Comparison of ENCODE assay signal across 14 cellular contexts in the genomic region with DNA sequence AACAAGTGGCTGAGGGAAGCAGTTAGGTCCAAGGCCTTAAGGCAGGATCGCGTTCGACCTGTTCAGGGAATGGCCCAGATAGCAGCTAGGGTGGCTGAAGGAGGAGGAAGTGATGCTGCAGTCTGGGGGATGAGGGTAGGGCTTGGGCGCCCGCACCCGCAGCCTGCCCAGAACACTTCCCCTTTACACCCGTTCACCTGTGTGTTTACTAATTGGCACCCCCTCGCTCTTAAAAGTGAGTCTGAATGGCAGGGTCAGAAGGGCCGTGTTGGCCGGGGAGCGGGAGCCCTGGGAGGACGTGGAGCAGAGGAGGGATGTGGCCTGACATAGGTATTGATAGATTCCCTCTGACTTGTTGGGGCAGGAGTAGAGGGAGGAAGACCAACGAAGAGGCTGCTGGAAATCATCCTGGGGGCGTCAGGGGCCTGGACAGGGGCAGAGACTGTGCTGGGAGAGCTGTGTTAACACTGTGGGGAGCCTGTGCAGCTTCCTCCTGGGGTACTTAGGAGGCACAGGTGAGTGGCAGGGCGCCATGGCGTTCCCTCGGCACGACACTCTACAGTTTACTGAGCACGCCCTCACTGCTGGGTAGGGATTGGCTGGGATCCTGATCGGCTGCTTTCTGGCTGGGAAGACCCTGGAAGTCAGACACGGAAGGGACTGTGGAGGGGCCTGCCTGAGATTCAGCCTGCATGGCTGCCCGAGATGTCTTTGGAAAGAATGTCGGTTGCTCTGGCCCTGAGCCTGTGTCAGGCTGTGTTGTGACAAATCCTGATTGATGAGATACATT. TPM values are rescaled to one million over a fixed set of nuclear protein-coding genes. Genes with fewer than 3 reads are reported as not detected.
A peak's percentile ranks its signal among the peaks of the same experiment; 100 is the strongest.
DNase-seq lines count a peak whose midpoint lies in the region; ATAC-seq and TF ChIP-seq lines count a peak whose summit lies in the region.
"Had no signal": no experiment of that assay in that cellular context is flagged by ENCODE, and none has a peak within 500 bp of the region (broad histone marks: within the 10 kb centered on the region; RNA-seq: fewer than 3 reads in every experiment).

No MANE protein-coding gene starts in this region.

- peaks cover 27% of the 10 kb centered on the region for H3K4me1 ChIP-seq in right cardiac atrium (ENCODE audit: control insufficient read depth, insufficient read depth, low read length)

- H3K27me3 ChIP-seq in WERI-Rb-1 (ENCODE audit: insufficient read depth, low read depth, severe bottlenecking) (no peaks in the 10 kb centered on the region), right cardiac atrium (ENCODE audit: control insufficient read depth, insufficient read depth) (no peaks in the 10 kb centered on the region)
- H3K27me3 ChIP-seq: SJCRH30 had no signal

- H3K36me3 Mint-ChIP-seq in stimulated activated naive B cell treated with anti-CD40 and anti-IgM and Interleukin-4, amounts not matched to agents 10 μg/mL and 1 μg/mL and 100 μg/mL, for 72 hours, result peaks cover 50 to 66% of the 10 kb centered on the region in 2 donors

- H3K27ac ChIP-seq in WERI-Rb-1 (peak overlapping the region; percentile 46), right cardiac atrium (ENCODE audit: low read length) (peak overlapping the region; percentile 71)

- H3K9me3 ChIP-seq in WERI-Rb-1 (ENCODE audit: severe bottlenecking) (no peaks in the 10 kb centered on the region), right cardiac atrium (ENCODE audit: control insufficient read depth, low read length) (no peaks in the 10 kb centered on the region)
- H3K9me3 ChIP-seq: SJCRH30 had no signal

- H3K27me3 Mint-ChIP-seq in stimulated activated naive B cell treated with anti-CD40 and anti-IgM and Interleukin-4, amounts not matched to agents 10 μg/mL and 1 μg/mL and 100 μg/mL, for 72 hours, result no peaks in the 10 kb centered on the region

- peaks cover 27 to 41% of the 10 kb centered on the region in 2 donors for H3K4me1 Mint-ChIP-seq in stimulated activated naive B cell treated with anti-CD40 and anti-IgM and Interleukin-4, amounts not matched to agents 10 μg/mL and 1 μg/mL and 100 μg/mL, for 72 hours

- peak overlapping the region; percentile 86 for H3K27ac Mint-ChIP-seq in stimulated activated naive B cell treated with anti-CD40 and anti-IgM and Interleukin-4, amounts not matched to agents 10 μg/mL and 1 μg/mL and 100 μg/mL, for 72 hours

- 57% methylated on average over 23 of the region's 23 CpGs for WGBS in right cardiac atrium

- H3K9me3 Mint-ChIP-seq in stimulated activated naive B cell treated with anti-CD40 and anti-IgM and Interleukin-4, amounts not matched to agents 10 μg/mL and 1 μg/mL and 100 μg/mL, for 72 hours, result no peaks in the 10 kb centered on the region
- H3K9me3 Mint-ChIP-seq: neural crest cell had no signal

- H3K4me3 ChIP-seq in WERI-Rb-1 (ENCODE audit: low read depth, low read length) (no peak overlapping the region), right cardiac atrium (ENCODE audit: low read length) (no peak overlapping the region)

- ATAC-seq in right cardiac atrium (no peak), GM19035 (IDR thresholded peaks at IDR 0.05; ENCODE audit: unreplicated experiment) (no peak)
- peak; percentile 91 to 99 for ATAC-seq in stimulated activated naive B cell treated with anti-CD40 and anti-IgM and Interleukin-4, amounts not matched to agents 10 μg/mL and 1 μg/mL and 100 μg/mL, for 72 hours (replicated peaks)

- intact Hi-C loops in right cardiac atrium (cut with DNase I), result loop anchor here in 2 of 4 donors (10.0 kb wide), 1 partner anchor 49 kb away; a partner anchor contains a TSS

- H3K4me3 Mint-ChIP-seq in stimulated activated naive B cell treated with anti-CD40 and anti-IgM and Interleukin-4, amounts not matched to agents 10 μg/mL and 1 μg/mL and 100 μg/mL, for 72 hours, result peak overlapping the region in 1 of 2 donors; percentile 23
- H3K4me3 Mint-ChIP-seq: neural crest cell had no signal

- peaks cover 20% of the 10 kb centered on the region for H3K36me3 ChIP-seq in WERI-Rb-1

- DNase-seq in NCI-H2029 (lab: John Stamatoyannopoulos, UW) (peak; percentile 56), NCI-H2029 treated with DMSO at 0.1 percent for 48 hours (lab: John Stamatoyannopoulos, UW) (no peak), WERI-Rb-1 (no peak), right cardiac atrium (peak in 1 of 3 donors; percentile 66), NAMALWA (ENCODE audit: low spot score) (no peak), NCI-H526 treated with DMSO at 0.1 percent for 48 hours (lab: John Stamatoyannopoulos, UW) (no peak)
- DNase-seq in stimulated activated naive B cell treated with anti-CD40 and anti-IgM and Interleukin-4, amounts not matched to agents 10 μg/mL and 1 μg/mL and 100 μg/mL, for 72 hours, result no peak
- DNase-seq: DND-41, Karpas-422, NCI-H2227 treated with DMSO at 0.1 percent for 48 hours, SJCRH30, trophoblast cell had no signal

- TF ChIP-seq CTCF in WERI-Rb-1 (IDR thresholded peaks at IDR 0.05; ENCODE audit: low read depth, low read length), result no peak

RNA-seq across cellular contexts. Expression of a gene that starts 51.6 kb away (rescaled TPM):
- 100 to 1,000 TPM in 1 of 4 donors, 10 to 100 TPM in 3; 21.3 to 106 (median 38.4) TPM for total RNA-seq in right cardiac atrium
- 23.7 TPM for polyA plus RNA-seq in right cardiac atrium

Comparison
In these comparisons a context has a peak if more than half of its experiments do, and no peak if none do; other contexts are left out.
1. ATAC-seq: peak in stimulated activated naive B cell treated with anti-CD40 and anti-IgM and Interleukin-4, amounts not matched to agents 10 μg/mL and 1 μg/mL and 100 μg/mL, for 72 hours (2 of 2); none in right cardiac atrium (0 of 2) and GM19035 (single experiment).